Comparison of ENCODE assay signal across 27 cellular contexts in the genomic region with DNA sequence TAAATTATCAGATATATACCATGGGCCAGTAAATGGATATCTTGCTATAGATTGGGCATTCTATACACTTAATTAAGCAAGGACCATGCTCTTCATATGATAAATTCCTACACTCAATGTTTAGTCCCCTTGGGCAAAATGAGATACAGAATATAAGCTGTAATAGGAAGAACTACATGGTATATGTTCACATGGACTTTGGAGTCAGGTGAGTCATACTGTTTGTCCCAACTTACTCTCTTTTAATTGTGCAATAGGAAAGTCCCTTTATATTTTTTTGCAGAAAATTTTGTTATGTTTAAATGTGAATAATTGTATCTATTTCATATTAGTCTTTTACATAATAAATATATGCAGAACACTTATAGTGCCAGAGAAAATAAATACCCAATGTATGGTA.
A peak's percentile ranks its signal among the peaks of the same experiment; 100 is the strongest.
DNase-seq lines count a peak whose midpoint lies in the region; ATAC-seq, FAIRE-seq and TF ChIP-seq lines count a peak whose summit lies in the region.
"Had no signal": no experiment of that assay in that cellular context is flagged by ENCODE, and none has a peak within 500 bp of the region (broad histone marks: within the 10 kb centered on the region; RNA-seq: fewer than 3 reads in every experiment).

No MANE protein-coding gene starts in this region.

- H3K4me1 ChIP-seq in PC-3 (ENCODE audit: insufficient read depth, low read length), result no peaks in the 10 kb centered on the region
- no peaks in the 10 kb centered on the region for H3K4me1 ChIP-seq in mucosa of descending colon (ENCODE audit: low read depth)
- H3K4me1 ChIP-seq: A549 had no signal

- no peak overlapping the region for H3K27ac Mint-ChIP-seq in nephron progenitor cell
- H3K27ac Mint-ChIP-seq: B cell, CD14-positive monocyte, H9, IgD-negative memory B cell had no signal

- H3K36me3 ChIP-seq in PC-3 (ENCODE audit: low read depth, low read length) (no peaks in the 10 kb centered on the region), mucosa of descending colon (ENCODE audit: low read depth) (no peaks in the 10 kb centered on the region)

- H3K4me1 Mint-ChIP-seq in nephron progenitor cell, result no peaks in the 10 kb centered on the region
- H3K4me1 Mint-ChIP-seq: B cell, CD14-positive monocyte, IgD-negative memory B cell had no signal

- no peaks in the 10 kb centered on the region for H3F3A ChIP-seq in PC-3 (ENCODE audit: low read length, unreplicated experiment)

- TF ChIP-seq POLR2A in H54 (IDR thresholded peaks at IDR 0.05; ENCODE audit: low read depth, low read length), result no peak

- peak; percentile 15 for FAIRE-seq in H54 (lab: Jason Lieb, UNC)
- FAIRE-seq: A549, D721Med, HTR-8/SVneo had no signal

- H3K9me2 ChIP-seq in PC-3 (replicated peaks; ENCODE audit: low read length), result no peaks in the 10 kb centered on the region
- H3K9me2 ChIP-seq: SK-N-SH had no signal

- H3K27me3 Mint-ChIP-seq in nephron progenitor cell (ENCODE audit: low read depth, poor library complexity), result no peaks in the 10 kb centered on the region
- H3K27me3 Mint-ChIP-seq: B cell, IgD-negative memory B cell had no signal

- intact Hi-C loops in PC-3 (cut with micrococcal nuclease) (no loop called here), mucosa of descending colon (cut with DNase I, micrococcal nuclease) (no loop called here)

- no peaks in the 10 kb centered on the region for H3K9me3 ChIP-seq in PC-3 (ENCODE audit: low read length)
- H3K9me3 ChIP-seq in mucosa of descending colon, result no peaks in the 10 kb centered on the region
- H3K9me3 ChIP-seq: A549, SK-N-SH had no signal

- no peaks in the 10 kb centered on the region for H4K20me1 ChIP-seq in PC-3 (ENCODE audit: low read length)

- H3K36me3 Mint-ChIP-seq in nephron progenitor cell (ENCODE audit: low read depth), result no peaks in the 10 kb centered on the region
- H3K36me3 Mint-ChIP-seq: CD14-positive monocyte, IgD-negative memory B cell had no signal

- POLR2A ChIA-PET in PC-3 (lab: Charles Lee; ENCODE audit: unreplicated experiment), result no interaction called here

- TF ChIP-seq CTCF in PC-3 (conservative IDR thresholded peaks at IDR 0.05; ENCODE audit: low read depth, low read length) (no peak), fibroblast of mammary gland (conservative IDR thresholded peaks at IDR 0.05; ENCODE audit: control insufficient read depth, insufficient read depth, low read depth, low read length) (no peak), mucosa of descending colon (IDR thresholded peaks at IDR 0.05) (no peak), nephron progenitor cell (IDR thresholded peaks at IDR 0.05) (no peak)

- DNase-seq in H54 (ENCODE audit: insufficient read length, low spot score), result no peak
- peak; percentile 6 for DNase-seq in PC-3
- peak; percentile 59 for DNase-seq in fibroblast of mammary gland (ENCODE audit: low read depth)
- DNase-seq in mucosa of descending colon, result no peak
- DNase-seq in NCI-H1417 treated with DMSO at 0.1 percent for 48 hours (lab: John Stamatoyannopoulos, UW), result no peak
- DNase-seq in nephron progenitor cell, result no peak
- DNase-seq in caudate nucleus (lab: John Stamatoyannopoulos, UW), result no peak
- DNase-seq: DMS79, H9, MM.1S, NCI-H1048, NCI-H1436, NCI-H187 treated with DMSO at 0.1 percent for 48 hours, NCI-H2107, NCI-H2227 treated with DMSO at 0.1 percent for 48 hours, NCI-H510A, NCI-H748 treated with DMSO at 0.1 percent for 48 hours, SIG-M5, SK-N-SH had no signal

- H3K9ac ChIP-seq in PC-3 (ENCODE audit: low read length), result no peak overlapping the region
- H3K9ac ChIP-seq: SK-N-SH had no signal

- ATAC-seq in PC-3, result peak; percentile 33; the same call in 1 of the 2 replicates
- ATAC-seq in mucosa of descending colon, result peak; percentile 79
- no peak for ATAC-seq in HG02642 (IDR thresholded peaks at IDR 0.05; ENCODE audit: poor library complexity, unreplicated experiment)
- ATAC-seq: A549 had no signal

- CTCF ChIA-PET in PC-3 (lab: Charles Lee), result no interaction called here

- H3K27me3 ChIP-seq in PC-3 (ENCODE audit: low read length), result no peaks in the 10 kb centered on the region

- peaks cover 47% of the 10 kb centered on the region for H3K9me3 Mint-ChIP-seq in nephron progenitor cell

- H3K4me3 ChIP-seq in PC-3 (ENCODE audit: low read length) (no peak overlapping the region), fibroblast of mammary gland (ENCODE audit: control insufficient read depth, low read depth, low read length) (no peak overlapping the region), mucosa of descending colon (no peak overlapping the region)
- H3K4me3 ChIP-seq: A549 had no signal

- no peak overlapping the region for H2AFZ ChIP-seq in PC-3 (ENCODE audit: low read length)

- no peak overlapping the region for H3K4me3 Mint-ChIP-seq in nephron progenitor cell
- H3K4me3 Mint-ChIP-seq: B cell, CD14-positive monocyte, H9, IgD-negative memory B cell had no signal

- no peak overlapping the region for H3K4me2 ChIP-seq in PC-3 (ENCODE audit: low read length)
- H3K4me2 ChIP-seq: A549, SK-N-SH had no signal

- H3K79me2 ChIP-seq in PC-3 (ENCODE audit: low read length), result no peaks in the 10 kb centered on the region

- no TSS peak for BruUV-seq in PC-3 (replicated peaks; lab: Mats Ljungman, UMichigan)

- no peak overlapping the region for H3K27ac ChIP-seq in PC-3 (ENCODE audit: low read length)
- no peak overlapping the region for H3K27ac ChIP-seq in caudate nucleus (ENCODE audit: low read depth, low read length)
- H3K27ac ChIP-seq: A549, RWPE1 had no signal

Comparison
In these comparisons a context has a peak if more than half of its experiments do, and no peak if none do; other contexts are left out.
1. DNase-seq: peak in PC-3 (single experiment) and fibroblast of mammary gland (single experiment); none in H54 (single experiment), mucosa of descending colon (0 of 3), NCI-H1417 treated with DMSO at 0.1 percent for 48 hours (single experiment), nephron progenitor cell (single experiment) and caudate nucleus (0 of 61).